8 cellular contexts compared by ENCODE assay signal in genomic region chr7:33527613-33528012, GRCh38.
A peak's percentile ranks its signal among the peaks of the same experiment; 100 is the strongest.
DNase-seq lines count a peak whose midpoint lies in the region; TF ChIP-seq lines count a peak whose summit lies in the region.
"Not testable (repeated sequence)": the region's sequence is repeated elsewhere in the genome, so short reads cannot be mapped to it uniquely, and the experiment has no call there.

No MANE protein-coding gene starts in this region.

- not testable (repeated sequence) for H3K79me2 ChIP-seq in neural progenitor cell (ENCODE audit: low read depth)

- H3K4me3 ChIP-seq in H7 (ENCODE audit: insufficient read depth, low read depth, low read length) (peak overlapping the region; percentile 27), NT2/D1 (ENCODE audit: insufficient read length, low read depth) (peak overlapping the region; percentile 24), iPS-18c (ENCODE audit: insufficient read depth, low read depth, low read length) (peak overlapping the region; percentile 24; the same call in 1 of the 2 replicates), neural progenitor cell (peak overlapping the region; percentile 38)

- H4K20me1 ChIP-seq in neural progenitor cell (ENCODE audit: low read depth), result not testable (repeated sequence)

- H3K4me1 ChIP-seq in NT2/D1 (ENCODE audit: insufficient read depth, insufficient read length); neural progenitor cell: not testable (repeated sequence)

- H3K27me3 Mint-ChIP-seq in brain; neural progenitor cell (ENCODE audit: insufficient read depth, low read depth); type B pancreatic cell: not testable (repeated sequence)

- TF ChIP-seq CTCF in brain (conservative IDR thresholded peaks at IDR 0.05); neural progenitor cell (IDR thresholded peaks at IDR 0.05); type B pancreatic cell (conservative IDR thresholded peaks at IDR 0.05): not testable (repeated sequence)

- H3K9me3 ChIP-seq in NT2/D1 (ENCODE audit: insufficient read depth, low read length); iPS-18c (ENCODE audit: control insufficient read depth, insufficient read depth, low read length); neural progenitor cell (ENCODE audit: low read depth): not testable (repeated sequence)

- H3K36me3 Mint-ChIP-seq in brain, neural progenitor cell, type B pancreatic cell: not testable (repeated sequence)

- H3K27me3 ChIP-seq in H7 (ENCODE audit: control insufficient read depth, insufficient read depth, low read length); NT2/D1 (ENCODE audit: insufficient read depth, insufficient read length); neural progenitor cell: not testable (repeated sequence)

- not testable (repeated sequence) for H3K36me3 ChIP-seq in H7 (replicated peaks; ENCODE audit: control insufficient read depth, insufficient read depth, low read length); NT2/D1 (ENCODE audit: insufficient read depth, insufficient read length, low read length); neural progenitor cell

- H2AFZ ChIP-seq in neural progenitor cell (replicated peaks), result peak overlapping the region; percentile 48

- DNase-seq in H7; NT2/D1 (ENCODE audit: low read depth, low spot score); epithelial cell of prostate (ENCODE audit: low read depth, low spot score); neural progenitor cell (ENCODE audit: low spot score); type B pancreatic cell (ENCODE audit: extremely low spot score, unreplicated experiment): not testable (repeated sequence)
- DNase-seq in NCI-H146 (lab: John Stamatoyannopoulos, UW), result peak; percentile 6

- H3K9me3 Mint-ChIP-seq in brain, neural progenitor cell, type B pancreatic cell: not testable (repeated sequence)

- H3K4me3 Mint-ChIP-seq in brain (peak overlapping the region in 3 of 5 experiments; percentile 7 to 72 (median 58)), neural progenitor cell (peak overlapping the region; percentile 78), type B pancreatic cell (peak overlapping the region; percentile 74)

- peak overlapping the region; percentile 61 for H3K9ac ChIP-seq in NT2/D1 (ENCODE audit: insufficient read length, low read depth)
- H3K9ac ChIP-seq in neural progenitor cell, result not testable (repeated sequence)

- H3K4me1 Mint-ChIP-seq in brain; neural progenitor cell; type B pancreatic cell (ENCODE audit: unreplicated experiment): not testable (repeated sequence)

- peak overlapping the region; percentile 37 for H3K27ac ChIP-seq in epithelial cell of prostate
- H3K27ac ChIP-seq in neural progenitor cell, result not testable (repeated sequence)

- H3F3A ChIP-seq in neural progenitor cell (ENCODE audit: low read depth), result not testable (repeated sequence)

- peak overlapping the region in 1 of 5 experiments; percentile 71 for H3K27ac Mint-ChIP-seq in brain
- H3K27ac Mint-ChIP-seq in neural progenitor cell, type B pancreatic cell: not testable (repeated sequence)

- H3K4me2 ChIP-seq in neural progenitor cell, result peak overlapping the region; percentile 56
